Comparison of ENCODE assay signal across 10 cellular contexts in genomic region chr2:173831312-173832229, GRCh38.
DNase-seq lines count a peak whose midpoint lies in the region; ATAC-seq and TF ChIP-seq lines count a peak whose summit lies in the region.
"Had no signal": no experiment of that assay in that cellular context is flagged by ENCODE, and none has a peak within 500 bp of the region (broad histone marks: within the 10 kb centered on the region; RNA-seq: fewer than 3 reads in every experiment).

No MANE protein-coding gene starts in this region.

- no peaks in the 10 kb centered on the region for H3K9me3 ChIP-seq in BLaER1 treated with 17β-estradiol and CSF1 and Interleukin-3, amounts not matched to agents 10 nM and 100 nM (replicated peaks in 1 of 11)
- H3K9me3 ChIP-seq in body of pancreas (no peaks in the 10 kb centered on the region), esophagus muscularis mucosa (no peaks in the 10 kb centered on the region)

- H3K4me1 ChIP-seq in BLaER1 treated with 17β-estradiol and CSF1 and Interleukin-3, amounts not matched to agents 10 nM and 100 nM: peaks cover 9 to 26% (median 17%) of the 10 kb centered on the region in 10 experiments
- H3K4me1 ChIP-seq in body of pancreas (peaks cover 3% of the 10 kb centered on the region), esophagus muscularis mucosa (peaks cover 10 to 22% (median 14%) of the 10 kb centered on the region in 4 donors)

- TF ChIP-seq CTCF in body of pancreas (IDR thresholded peaks at IDR 0.05): no peak
- TF ChIP-seq CTCF in esophagus muscularis mucosa (IDR thresholded peaks at IDR 0.05): no peak

- WGBS in body of pancreas, 2 donors: 88% methylated on average over 9 to 11 of the region's 11 CpGs
- 69% methylated on average over 10 of the region's 11 CpGs for WGBS in esophagus muscularis mucosa

- ATAC-seq in body of pancreas (peak; percentile 78), GM18861 (IDR thresholded peaks at IDR 0.05; ENCODE audit: unreplicated experiment) (no peak), GM21390 (IDR thresholded peaks at IDR 0.05; ENCODE audit: unreplicated experiment) (no peak)
- ATAC-seq: activated CD8-positive, alpha-beta memory T cell treated with anti-CD3 and anti-CD28 coated beads, Interleukin-2, amount 10 ng/mL, durations not matched to agents 7 days and 5 days had no signal

- H3K9ac ChIP-seq in BLaER1 treated with 17β-estradiol and CSF1 and Interleukin-3, amounts not matched to agents 10 nM and 100 nM: peak overlapping the region in 5 of 11 experiments; percentile 14 to 44 (median 21); a peak in 4 of 22 replicates

- H3K4me3 ChIP-seq in BLaER1 treated with 17β-estradiol and CSF1 and Interleukin-3, amounts not matched to agents 10 nM and 100 nM: no peak overlapping the region
- no peak overlapping the region for H3K4me3 ChIP-seq in body of pancreas
- H3K4me3 ChIP-seq in esophagus muscularis mucosa: no peak overlapping the region

- no peak for TF ChIP-seq EP300 in esophagus muscularis mucosa (IDR thresholded peaks at IDR 0.05)

- H3K27me3 ChIP-seq in BLaER1 treated with 17β-estradiol and CSF1 and Interleukin-3, amounts not matched to agents 10 nM and 100 nM: no peaks in the 10 kb centered on the region
- no peaks in the 10 kb centered on the region for H3K27me3 ChIP-seq in body of pancreas
- H3K27me3 ChIP-seq in esophagus muscularis mucosa: no peaks in the 10 kb centered on the region

- peak overlapping the region in 8 of 11 experiments; percentile 6 to 54 (median 29); a peak in 10 of 22 replicates for H3K27ac ChIP-seq in BLaER1 treated with 17β-estradiol and CSF1 and Interleukin-3, amounts not matched to agents 10 nM and 100 nM
- no peak overlapping the region for H3K27ac ChIP-seq in body of pancreas
- H3K27ac ChIP-seq in esophagus muscularis mucosa (replicated peaks in 1 of 4): no peak overlapping the region

- no peaks in the 10 kb centered on the region for H3K36me3 ChIP-seq in BLaER1 treated with 17β-estradiol and CSF1 and Interleukin-3, amounts not matched to agents 10 nM and 100 nM
- H3K36me3 ChIP-seq in body of pancreas (replicated peaks in 1 of 2; ENCODE audit: insufficient read depth in 1 of 2, low read depth in 2 of 2) (no peaks in the 10 kb centered on the region), esophagus muscularis mucosa (no peaks in the 10 kb centered on the region)

- H4K20me1 ChIP-seq in BLaER1 treated with 17β-estradiol and CSF1 and Interleukin-3, amounts not matched to agents 10 nM and 100 nM: no peaks in the 10 kb centered on the region

- TF ChIP-seq POLR2A in body of pancreas (IDR thresholded peaks at IDR 0.05): no peak
- TF ChIP-seq POLR2A in esophagus muscularis mucosa (IDR thresholded peaks at IDR 0.05; ENCODE audit: low read depth): no peak

- H3K4me2 ChIP-seq in BLaER1 treated with 17β-estradiol and CSF1 and Interleukin-3, amounts not matched to agents 10 nM and 100 nM: peak overlapping the region; percentile 30 to 78 (median 55)

- DNase-seq in body of pancreas (peak; percentile 23 to 65 (median 42)), islet precursor cell (peak; percentile 87), putamen (ENCODE audit: low spot score) (peak; percentile 13), esophagus muscularis mucosa (ENCODE audit: extremely low spot score) (no peak)
- no peak for DNase-seq in NK-92 treated with Interleukin-12 subunit alpha and Interleukin-12 subunit beta, amount 100 ng/mL, for 24 hours (lab: John Stamatoyannopoulos, UW)
- DNase-seq: activated CD8-positive, alpha-beta memory T cell treated with anti-CD3 and anti-CD28 coated beads, Interleukin-2, amount 10 ng/mL, durations not matched to agents 7 days and 5 days; NCI-H2227 treated with DMSO at 0.1 percent for 48 hours had no signal

- intact Hi-C loops in body of pancreas (cut with DNase I): no loop called here
- intact Hi-C loops in esophagus muscularis mucosa (cut with DNase I): no loop called here

Comparison
In these comparisons a context has a peak if more than half of its experiments do, and no peak if none do; other contexts are left out.
1. H3K27ac ChIP-seq: peak in BLaER1 treated with 17β-estradiol and CSF1 and Interleukin-3, amounts not matched to agents 10 nM and 100 nM (8 of 11); none in body of pancreas (0 of 4) and esophagus muscularis mucosa (0 of 4).
2. DNase-seq: peak in body of pancreas (4 of 4), islet precursor cell (single experiment) and putamen (single experiment); none in NK-92 treated with Interleukin-12 subunit alpha and Interleukin-12 subunit beta, amount 100 ng/mL, for 24 hours (single experiment) and esophagus muscularis mucosa (single experiment).